In the genomic region with DNA sequence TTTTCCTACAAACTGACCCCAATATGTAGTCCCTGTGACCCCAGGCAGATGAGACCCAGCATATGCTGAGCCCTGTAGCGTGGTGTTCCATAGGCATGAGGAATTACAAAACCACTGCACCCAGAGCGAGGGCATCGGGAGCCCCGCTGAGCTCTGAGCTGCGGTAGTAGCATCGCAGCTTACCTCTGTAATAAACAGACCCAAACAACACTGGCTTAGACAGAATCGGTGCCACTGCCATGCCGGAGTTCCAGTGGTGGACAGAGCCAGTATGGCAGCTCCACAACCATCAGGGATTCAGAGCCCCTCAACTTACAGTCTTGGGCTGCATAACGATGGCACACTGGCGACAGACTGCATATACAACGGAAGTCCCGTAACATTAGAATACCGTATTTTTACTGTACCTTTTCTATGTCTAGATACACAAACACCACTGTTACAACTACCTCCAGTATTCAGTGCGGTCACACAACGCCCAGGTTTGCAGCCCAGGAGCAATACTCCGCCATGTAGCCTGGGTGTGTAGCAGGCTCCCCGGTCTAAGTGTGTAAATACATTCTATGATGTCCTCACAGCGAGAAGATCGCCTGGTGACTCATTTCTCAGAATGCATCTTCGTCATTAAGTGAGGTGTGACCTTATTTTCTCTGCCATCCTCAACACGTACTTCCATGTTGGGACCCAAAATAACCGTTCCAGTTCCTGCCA, we compare ENCODE assay signal across 25 cellular contexts.
"Had no signal": no experiment of that assay in that cellular context is flagged by ENCODE, and none has a peak within 500 bp of the region (broad histone marks: within the 10 kb centered on the region; RNA-seq: fewer than 3 reads in every experiment).

No MANE protein-coding gene starts in this region.

- H3K9me3 ChIP-seq: colonic mucosa, mucosa of descending colon, psoas muscle, right lobe of liver, testis, transverse colon had no signal

- H2AFZ ChIP-seq: hepatocyte had no signal

- H3K36me3 Mint-ChIP-seq: naive thymus-derived CD8-positive, alpha-beta T cell; stimulated activated memory B cell treated with anti-CD40 and anti-IgM and Interleukin-4, amounts not matched to agents 10 μg/mL and 1 μg/mL and 100 μg/mL, for 72 hours had no signal

- H3K9me3 Mint-ChIP-seq: endodermal cell; naive thymus-derived CD8-positive, alpha-beta T cell; stimulated activated memory B cell treated with anti-CD40 and anti-IgM and Interleukin-4, amounts not matched to agents 10 μg/mL and 1 μg/mL and 100 μg/mL, for 72 hours; stimulated activated naive CD8-positive, alpha-beta T cell treated with anti-CD3 and anti-CD28 coated beads, Interleukin-15, amount 100 ng/mL, for 72 hours had no signal

- H3K4me1 ChIP-seq: colonic mucosa, psoas muscle, testis, transverse colon had no signal

- DNase-seq: colonic mucosa; dermis blood vessel endothelial cell; effector CD4-positive, alpha-beta T cell; endodermal cell; erythroblast; foreskin melanocyte; head of caudate nucleus; left colon; left ventricle myocardium superior; mucosa of descending colon; naive thymus-derived CD8-positive, alpha-beta T cell; occipital lobe; psoas muscle; retina; stimulated activated CD4-positive, alpha-beta T cell treated with anti-CD3 and anti-CD28 coated beads, Interleukin-15, amount 100 ng/mL, for 24 hours; stimulated activated CD4-positive, alpha-beta T cell treated with anti-CD3 and anti-CD28 coated beads, Interleukin-1b, Interleukin-23, amount 100 ng/mL, for 48 hours; stimulated activated CD4-positive, alpha-beta T cell treated with anti-CD3 and anti-CD28 coated beads, Interleukin-4, amount 100 ng/mL, for 24 hours; stimulated activated naive CD8-positive, alpha-beta T cell treated with anti-CD3 and anti-CD28 coated beads, Interleukin-15, amount 100 ng/mL, for 72 hours; testis; transverse colon had no signal

- H3K27me3 Mint-ChIP-seq: naive thymus-derived CD8-positive, alpha-beta T cell; stimulated activated memory B cell treated with anti-CD40 and anti-IgM and Interleukin-4, amounts not matched to agents 10 μg/mL and 1 μg/mL and 100 μg/mL, for 72 hours; stimulated activated naive CD8-positive, alpha-beta T cell treated with anti-CD3 and anti-CD28 coated beads, Interleukin-15, amount 100 ng/mL, for 72 hours had no signal

- H3K27ac Mint-ChIP-seq: endodermal cell; stimulated activated memory B cell treated with anti-CD40 and anti-IgM and Interleukin-4, amounts not matched to agents 10 μg/mL and 1 μg/mL and 100 μg/mL, for 72 hours; stimulated activated naive CD8-positive, alpha-beta T cell treated with anti-CD3 and anti-CD28 coated beads, Interleukin-15, amount 100 ng/mL, for 72 hours had no signal

- H3K4me2 ChIP-seq: hepatocyte had no signal

- H3K27ac ChIP-seq: colonic mucosa, hepatocyte, psoas muscle, right lobe of liver, testis, transverse colon had no signal

- FAIRE-seq: endothelial cell of umbilical vein had no signal

- H3K4me1 Mint-ChIP-seq: endodermal cell; stimulated activated naive CD8-positive, alpha-beta T cell treated with anti-CD3 and anti-CD28 coated beads, Interleukin-15, amount 100 ng/mL, for 72 hours had no signal

- H3K4me3 ChIP-seq: colonic mucosa, hepatocyte, lung, mucosa of descending colon, psoas muscle, right lobe of liver, testis, transverse colon had no signal

- H3K36me3 ChIP-seq: colonic mucosa, right lobe of liver, transverse colon had no signal

- H3K27me3 ChIP-seq: colonic mucosa, hepatocyte, right lobe of liver, testis, transverse colon had no signal

- H3K4me3 Mint-ChIP-seq: endodermal cell; naive thymus-derived CD8-positive, alpha-beta T cell; stimulated activated memory B cell treated with anti-CD40 and anti-IgM and Interleukin-4, amounts not matched to agents 10 μg/mL and 1 μg/mL and 100 μg/mL, for 72 hours; stimulated activated naive CD8-positive, alpha-beta T cell treated with anti-CD3 and anti-CD28 coated beads, Interleukin-15, amount 100 ng/mL, for 72 hours had no signal
